Comparison of ENCODE assay signal across 9 cellular contexts in the genomic region with DNA sequence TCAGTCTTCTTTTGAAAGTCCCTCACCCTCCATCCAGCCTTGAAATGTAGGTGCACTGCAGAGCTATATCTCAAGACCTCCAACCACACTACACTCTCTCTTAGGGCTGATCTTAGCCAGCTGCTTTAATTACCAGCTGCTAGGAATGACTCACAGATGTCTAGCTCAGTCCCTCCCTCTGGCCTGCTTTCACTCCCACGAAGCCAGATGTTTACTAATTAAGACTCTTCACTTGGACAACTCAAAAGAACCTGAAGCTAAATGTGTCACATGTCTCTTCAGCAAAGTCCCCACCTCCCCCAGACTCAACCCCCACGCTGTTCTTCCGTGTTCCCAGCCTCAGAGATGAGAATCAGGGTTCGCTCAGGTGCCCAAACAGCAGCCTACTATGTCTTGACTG. TPM values are rescaled to one million over a fixed set of nuclear protein-coding genes. Genes with fewer than 3 reads are reported as not detected.
DNase-seq lines count a peak whose midpoint lies in the region; ATAC-seq and TF ChIP-seq lines count a peak whose summit lies in the region.
"Had no signal": no experiment of that assay in that cellular context is flagged by ENCODE, and none has a peak within 500 bp of the region (broad histone marks: within the 10 kb centered on the region; RNA-seq: fewer than 3 reads in every experiment).

No MANE protein-coding gene starts in this region.

- H3K14ac ChIP-seq in H9 (ENCODE audit: insufficient read depth, low read length) = no peak overlapping the region

- DNase-seq in AG20443 (ENCODE audit: low spot score) = peak; percentile 82
- DNase-seq in H9 = no peak
- peak; percentile 86 for DNase-seq in adipocyte (ENCODE audit: low read depth)
- peak; percentile 59 for DNase-seq in kidney glomerular epithelial cell (lab: John Stamatoyannopoulos, UW)
- no peak for DNase-seq in Ammon's horn (ENCODE audit: low spot score)
- DNase-seq: MM.1S had no signal

- H3K9me3 Mint-ChIP-seq in H9 = no peaks in the 10 kb centered on the region

- H2BK120ac ChIP-seq in H9 (ENCODE audit: low read depth, low read length, poor library complexity, severe bottlenecking) = no peak overlapping the region

- H3T11ph ChIP-seq in H9 (ENCODE audit: low read length) = no peak overlapping the region

- H3K4me3 Mint-ChIP-seq in H9 = peak overlapping the region; percentile 24 to 25; a peak in 1 of 5 replicates

- H3K36me3 Mint-ChIP-seq in H9 (ENCODE audit: insufficient read depth in 1 of 3, low read depth in 3 of 3) = peaks cover 26 to 45% (median 44%) of the 10 kb centered on the region in 3 experiments; a peak in 6 of 7 replicates

- ATAC-seq in GM19324 (IDR thresholded peaks at IDR 0.05; ENCODE audit: low FRiP score, unreplicated experiment) = no peak
- no peak for ATAC-seq in GM19452 (IDR thresholded peaks at IDR 0.05; ENCODE audit: unreplicated experiment)
- no peak for ATAC-seq in GM21390 (IDR thresholded peaks at IDR 0.05; ENCODE audit: unreplicated experiment)

- H3K4me1 ChIP-seq in H9 (ENCODE audit: insufficient read depth, low read length) (no peaks in the 10 kb centered on the region), adipocyte (ENCODE audit: control insufficient read depth, insufficient read depth, low read length) (peaks cover 35% of the 10 kb centered on the region)

- no CpG with 5 or more reads among the region's 4 CpGs for WGBS in H9 (ENCODE audit: extremely low coverage, insufficient read length, low lambda C conversion rate)

- H4K91ac ChIP-seq in H9 (ENCODE audit: insufficient read length, low read depth, low read length) = no peak overlapping the region

- H2BK5ac ChIP-seq in H9 (ENCODE audit: insufficient read length, low read length) = no peak overlapping the region

- H2BK20ac ChIP-seq in H9 (ENCODE audit: low read depth, low read length, poor library complexity, severe bottlenecking) = no peak overlapping the region

- H3K4me2 ChIP-seq in H9 (ENCODE audit: insufficient read depth, insufficient read length, low read length) = no peak overlapping the region

- no peak overlapping the region for H3K9ac ChIP-seq in H9 (ENCODE audit: extremely low read depth, insufficient read length, low read length)
- no peak overlapping the region for H3K9ac ChIP-seq in adipocyte (ENCODE audit: low read length)

- H3K23ac ChIP-seq in H9 (ENCODE audit: insufficient read length, low read depth, low read length) = no peak overlapping the region

- H4K20me1 ChIP-seq in H9 (ENCODE audit: control insufficient read depth, insufficient read depth, insufficient read length) = no peaks in the 10 kb centered on the region

- H3K79me2 ChIP-seq in H9 (ENCODE audit: insufficient read depth, low read length) = peaks cover 13% of the 10 kb centered on the region; the same call in 1 of the 2 replicates

- peak overlapping the region; percentile 5 to 49 (median 45); a peak in 4 of 7 replicates for H3K27ac Mint-ChIP-seq in H9

- no peak overlapping the region for H2AFZ ChIP-seq in H9 (ENCODE audit: low read length)

- H3K4me1 Mint-ChIP-seq in H9 = peaks cover 11 to 25% of the 10 kb centered on the region in 2 experiments

- H2AK5ac ChIP-seq in H9 (ENCODE audit: insufficient read length, low read length) = no peak overlapping the region

- H3K9me3 ChIP-seq in H9 (ENCODE audit: control insufficient read depth, low read depth, low read length) (no peaks in the 10 kb centered on the region), adipocyte (ENCODE audit: control insufficient read depth, low read length) (no peaks in the 10 kb centered on the region)

- H2BK15ac ChIP-seq in H9 (ENCODE audit: low read depth, low read length) = no peak overlapping the region

- no peaks in the 10 kb centered on the region; the same call in 1 of the 2 replicates for H3K27me3 Mint-ChIP-seq in H9 (ENCODE audit: low read depth)

- H3K36me3 ChIP-seq in adipocyte (ENCODE audit: control insufficient read depth, insufficient read depth, low read length, severe bottlenecking) = peaks cover 34% of the 10 kb centered on the region

- H3K18ac ChIP-seq in H9 (ENCODE audit: insufficient read length, low read depth, low read length) = no peak overlapping the region

- H4K5ac ChIP-seq in H9 (ENCODE audit: insufficient read length, low read depth, low read length) = no peak overlapping the region

- TF ChIP-seq CTCF in H9 (conservative IDR thresholded peaks at IDR 0.05) = no peak

- H3K23me2 ChIP-seq in H9 (ENCODE audit: insufficient read length, low read depth, low read length, poor library complexity, severe bottlenecking) = peaks cover 3% of the 10 kb centered on the region

- no peak overlapping the region for H4K8ac ChIP-seq in H9 (replicated peaks; ENCODE audit: insufficient read length, low read depth, low read length)

- H3K4me3 ChIP-seq in adipocyte (ENCODE audit: low read length) = peak overlapping the region; percentile 52

- peaks cover 13% of the 10 kb centered on the region for H3K79me1 ChIP-seq in H9 (ENCODE audit: insufficient read depth, low read depth, low read length, poor library complexity, severe bottlenecking)

- H3K27me3 ChIP-seq in H9 (ENCODE audit: insufficient read depth, low read length) (no peaks in the 10 kb centered on the region), adipocyte (replicated peaks; ENCODE audit: control insufficient read depth, insufficient read depth, low read length) (no peaks in the 10 kb centered on the region)

- H3K56ac ChIP-seq in H9 (ENCODE audit: insufficient read length, low read depth, low read length) = no peak overlapping the region

- no peak overlapping the region for H3K27ac ChIP-seq in H9 (ENCODE audit: insufficient read length, low read depth, low read length)

- H3K4ac ChIP-seq in H9 (ENCODE audit: low read depth, low read length) = no peak overlapping the region

- H2BK12ac ChIP-seq in H9 (ENCODE audit: insufficient read length, low read depth, low read length) = no peak overlapping the region

RNA-seq across cellular contexts. Expression of a gene that starts 2.6 kb away (rescaled TPM):
- 113 TPM in 2 replicates for total RNA-seq in H9 (2021)

RNA-seq across cellular contexts. Expression of a gene that starts 2.8 kb away (rescaled TPM):
- 13.2 and 15.1 TPM in 2 replicates for total RNA-seq in H9 (2021)

Comparison
In these comparisons a context has a peak if more than half of its experiments do, and no peak if none do; other contexts are left out.
1. DNase-seq: peak in AG20443 (single experiment), adipocyte (single experiment) and kidney glomerular epithelial cell (single experiment); none in H9 (single experiment) and Ammon's horn (single experiment).